Comparison of ENCODE assay signal across 9 cellular contexts in the genomic region with DNA sequence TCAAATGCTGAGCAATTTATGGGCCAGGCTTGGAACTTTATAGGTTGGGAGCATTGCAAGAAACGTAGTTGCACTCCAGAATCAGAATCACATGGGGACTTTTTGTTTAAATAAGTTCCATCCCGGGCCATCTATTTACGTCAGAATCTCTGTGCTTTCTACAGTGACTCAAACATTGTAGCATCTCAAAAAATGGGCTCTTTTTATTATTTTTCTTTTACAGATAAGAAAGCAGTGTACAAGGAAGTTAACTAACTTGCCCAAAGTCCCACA. TPM values are rescaled to one million over a fixed set of nuclear protein-coding genes. Genes with fewer than 3 reads are reported as not detected.
DNase-seq lines count a peak whose midpoint lies in the region; ATAC-seq and TF ChIP-seq lines count a peak whose summit lies in the region.
"Had no signal": no experiment of that assay in that cellular context is flagged by ENCODE, and none has a peak within 500 bp of the region (broad histone marks: within the 10 kb centered on the region; RNA-seq: fewer than 3 reads in every experiment).

No MANE protein-coding gene starts in this region.

- H3K27me3 ChIP-seq in right cardiac atrium (ENCODE audit: control insufficient read depth, insufficient read depth), result no peaks in the 10 kb centered on the region

- peak overlapping the region; percentile 74 for H3K27ac ChIP-seq in right cardiac atrium (ENCODE audit: low read length)

- WGBS in right cardiac atrium, result 36% methylated on average over 3 of the region's 3 CpGs

- ATAC-seq in right cardiac atrium (peak; percentile 48), sciatic nerve (peak; percentile 20)

- DNase-seq in GM03348 (ENCODE audit: low spot score) (peak; percentile 11), astrocyte of the spinal cord (ENCODE audit: low read depth, low spot score) (peak; percentile 57), right cardiac atrium (no peak), sciatic nerve (ENCODE audit: low spot score) (no peak), NCI-H187 (lab: John Stamatoyannopoulos, UW) (no peak), iPS-NIHi7 (ENCODE audit: extremely low spot score) (no peak), putamen (ENCODE audit: low spot score) (no peak), GM13976 (ENCODE audit: low spot score) (no peak)
- DNase-seq: activated CD4-positive, CD25-positive, alpha-beta regulatory T cell treated with anti-CD3 and anti-CD28 coated beads, Interleukin-2, amount 50 U/mL, for 72 hours had no signal

- intact Hi-C loops in right cardiac atrium (cut with DNase I), result loop anchor here in 2 of 4 donors (10.0 kb wide), 3 partner anchors 165 to 475 kb away; a partner anchor contains a TSS
- intact Hi-C loops in sciatic nerve (cut with DNase I), result no loop called here

- H3K4me3 ChIP-seq in astrocyte of the spinal cord (ENCODE audit: low read depth, low read length) (peak overlapping the region; percentile 58), right cardiac atrium (ENCODE audit: low read length) (peak overlapping the region; percentile 26)

- H3K4me1 ChIP-seq in right cardiac atrium (ENCODE audit: control insufficient read depth, insufficient read depth, low read length), result no peaks in the 10 kb centered on the region

- in situ Hi-C loops in astrocyte of the spinal cord (cut with HindIII; ENCODE audit: low sequenced_read_pairs) (no loop called here), GM13976 (cut with MboI; ENCODE audit: low sequenced_read_pairs, unreplicated experiment) (loop anchor here (25.0 kb wide), 1 partner anchor 507 kb away; no protein-coding TSS in a partner anchor)

- TF ChIP-seq CTCF in astrocyte of the spinal cord (IDR thresholded peaks at IDR 0.05; ENCODE audit: low read depth, low read length) (no peak), GM13976 (IDR thresholded peaks at IDR 0.05; ENCODE audit: borderline replicate concordance, control extremely low read depth, extremely low read depth, insufficient read depth, missing control alignments) (no peak)

- no peaks in the 10 kb centered on the region for H3K9me3 ChIP-seq in right cardiac atrium (ENCODE audit: control insufficient read depth, low read length)

RNA-seq across cellular contexts. Expression of a gene that starts 10.2 kb away (rescaled TPM):
- total RNA-seq in right cardiac atrium, result 10 to 100 TPM in 3 of 4 donors, 1 to 10 TPM in 1; 8.2 to 13.6 (median 13.3) TPM
- 13.0 TPM for polyA plus RNA-seq in right cardiac atrium
- 35.6 TPM for total RNA-seq in sciatic nerve

RNA-seq across cellular contexts. Expression of a gene that starts 52.0 kb away (rescaled TPM):
- total RNA-seq in right cardiac atrium, result 1 to 10 TPM; 1.6 to 4.0 (median 2.2) TPM
- 1.7 TPM for polyA plus RNA-seq in right cardiac atrium
- total RNA-seq in sciatic nerve, result 3.3 TPM

Comparison
In these comparisons a context has a peak if more than half of its experiments do, and no peak if none do; other contexts are left out.
1. DNase-seq: peak in GM03348 (single experiment) and astrocyte of the spinal cord (single experiment); none in right cardiac atrium (0 of 3), sciatic nerve (single experiment), NCI-H187 (0 of 2), iPS-NIHi7 (single experiment), putamen (single experiment) and GM13976 (single experiment).